In the genomic region with DNA sequence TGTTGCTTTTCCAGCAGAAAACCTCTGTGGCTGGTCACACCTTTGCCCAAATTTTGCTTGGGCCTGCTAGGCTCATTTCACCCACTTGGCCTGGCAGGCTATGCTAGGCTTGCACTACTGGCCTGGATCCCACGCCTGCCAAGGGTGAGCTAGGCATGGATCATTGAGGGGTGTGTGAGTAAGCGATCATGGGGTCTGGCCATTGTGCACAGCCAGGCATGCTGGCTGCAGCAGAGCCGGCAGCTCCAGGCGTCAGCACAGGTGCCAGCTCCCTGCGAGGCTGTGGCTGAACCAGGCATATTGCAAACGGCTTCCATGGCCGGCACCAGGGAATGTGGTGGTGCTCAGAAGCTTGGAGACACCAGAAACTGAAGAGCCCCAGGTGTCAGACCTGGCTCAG, we compare ENCODE assay signal across 2 cellular contexts.
TF ChIP-seq lines count a peak whose summit lies in the region.

No MANE protein-coding gene starts in this region.

TF ChIP-seq in A549, 52 proteins besides CTCF, POLR2A, EP300 and RAD21:
- TF ChIP-seq HOXA7 (CRISPR knock-in tag; IDR thresholded peaks at IDR 0.05) (no peak), ZNF302 (CRISPR knock-in tag; IDR thresholded peaks at IDR 0.05) (no peak), BHLHE40 (IDR thresholded peaks at IDR 0.05; ENCODE audit: low read depth, low read length) (no peak), HOXB5 (CRISPR knock-in tag; IDR thresholded peaks at IDR 0.05) (no peak), RNF2 (IDR thresholded peaks at IDR 0.05; ENCODE audit: borderline replicate concordance, low read depth) (no peak), SMC3 (IDR thresholded peaks at IDR 0.05) (no peak), HOXB13 (CRISPR knock-in tag; IDR thresholded peaks at IDR 0.05; ENCODE audit: low read depth) (no peak), GATA3 (IDR thresholded peaks at IDR 0.05; ENCODE audit: borderline replicate concordance) (no peak), FOSB (CRISPR knock-in tag; IDR thresholded peaks at IDR 0.05) (no peak)
- TF ChIP-seq, protein P1, sequence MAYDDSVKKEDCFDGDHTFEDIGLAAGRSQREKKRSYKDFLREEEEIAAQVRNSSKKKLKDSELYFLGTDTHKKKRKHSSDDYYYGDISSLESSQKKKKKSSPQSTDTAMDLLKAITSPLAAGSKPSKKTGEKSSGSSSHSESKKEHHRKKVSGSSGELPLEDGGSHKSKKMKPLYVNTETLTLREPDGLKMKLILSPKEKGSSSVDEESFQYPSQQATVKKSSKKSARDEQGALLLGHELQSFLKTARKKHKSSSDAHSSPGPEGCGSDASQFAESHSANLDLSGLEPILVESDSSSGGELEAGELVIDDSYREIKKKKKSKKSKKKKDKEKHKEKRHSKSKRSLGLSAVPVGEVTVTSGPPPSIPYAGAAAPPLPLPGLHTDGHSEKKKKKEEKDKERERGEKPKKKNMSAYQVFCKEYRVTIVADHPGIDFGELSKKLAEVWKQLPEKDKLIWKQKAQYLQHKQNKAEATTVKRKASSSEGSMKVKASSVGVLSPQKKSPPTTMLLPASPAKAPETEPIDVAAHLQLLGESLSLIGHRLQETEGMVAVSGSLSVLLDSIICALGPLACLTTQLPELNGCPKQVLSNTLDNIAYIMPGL (CRISPR knock-in tag; IDR thresholded peaks at IDR 0.05; ENCODE audit: borderline replicate concordance) = no peak

TF ChIP-seq in H1, 55 proteins besides CTCF, POLR2A, EP300 and RAD21:
- no peak for TF ChIP-seq BCL11A (IDR thresholded peaks at IDR 0.05; ENCODE audit: low read depth in 2 of 2, low read length in 2 of 2)
- TF ChIP-seq RBBP5 (IDR thresholded peaks at IDR 0.05; ENCODE audit: borderline replicate concordance, low read depth, low read length) = no peak
- TF ChIP-seq BACH1 (IDR thresholded peaks at IDR 0.05; ENCODE audit: low read length) = no peak
- TF ChIP-seq, protein P2, sequence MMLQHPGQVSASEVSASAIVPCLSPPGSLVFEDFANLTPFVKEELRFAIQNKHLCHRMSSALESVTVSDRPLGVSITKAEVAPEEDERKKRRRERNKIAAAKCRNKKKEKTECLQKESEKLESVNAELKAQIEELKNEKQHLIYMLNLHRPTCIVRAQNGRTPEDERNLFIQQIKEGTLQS (IDR thresholded peaks at IDR 0.05; ENCODE audit: insufficient read depth, low read depth, low read length) = no peak
- no peak for TF ChIP-seq KDM1A (IDR thresholded peaks at IDR 0.05; ENCODE audit: borderline replicate concordance, low read length)
- no peak for TF ChIP-seq SUZ12 (IDR thresholded peaks at IDR 0.05; ENCODE audit: low read length)
- no peak for TF ChIP-seq NANOG (IDR thresholded peaks at IDR 0.05; ENCODE audit: insufficient read depth, low read depth, low read length, poor library complexity, severe bottlenecking)
- no peak for TF ChIP-seq HDAC2 (IDR thresholded peaks at IDR 0.05; ENCODE audit: borderline replicate concordance in 1 of 2, low read depth in 2 of 2, low read length in 2 of 2)
- no peak for TF ChIP-seq MAFK (IDR thresholded peaks at IDR 0.05; ENCODE audit: low read depth, low read length)
- no peak for TF ChIP-seq SAP30 (IDR thresholded peaks at IDR 0.05; ENCODE audit: insufficient read depth, insufficient replicate concordance, low read length)
- no peak for TF ChIP-seq NRF1 (IDR thresholded peaks at IDR 0.05; ENCODE audit: low read depth, low read length)
- no peak for TF ChIP-seq TAF7 (optimal IDR thresholded peaks at IDR 0.05; ENCODE audit: borderline replicate concordance, low read depth, low read length)
- TF ChIP-seq KDM4A (IDR thresholded peaks at IDR 0.05; ENCODE audit: low read depth, low read length, severe bottlenecking) = no peak
- no peak for TF ChIP-seq HDAC6 (IDR thresholded peaks at IDR 0.05; ENCODE audit: low read depth, low read length)
- no peak for TF ChIP-seq SP2 (IDR thresholded peaks at IDR 0.05; ENCODE audit: low read length)
- TF ChIP-seq SP4 (IDR thresholded peaks at IDR 0.05; ENCODE audit: low read length) = no peak
- no peak for TF ChIP-seq RFX5 (IDR thresholded peaks at IDR 0.05; ENCODE audit: borderline replicate concordance, low read depth, low read length)
- TF ChIP-seq SIRT6 (IDR thresholded peaks at IDR 0.05; ENCODE audit: low read length) = no peak
- TF ChIP-seq TBP (IDR thresholded peaks at IDR 0.05; ENCODE audit: low read depth, low read length) = no peak
